In the genomic region with DNA sequence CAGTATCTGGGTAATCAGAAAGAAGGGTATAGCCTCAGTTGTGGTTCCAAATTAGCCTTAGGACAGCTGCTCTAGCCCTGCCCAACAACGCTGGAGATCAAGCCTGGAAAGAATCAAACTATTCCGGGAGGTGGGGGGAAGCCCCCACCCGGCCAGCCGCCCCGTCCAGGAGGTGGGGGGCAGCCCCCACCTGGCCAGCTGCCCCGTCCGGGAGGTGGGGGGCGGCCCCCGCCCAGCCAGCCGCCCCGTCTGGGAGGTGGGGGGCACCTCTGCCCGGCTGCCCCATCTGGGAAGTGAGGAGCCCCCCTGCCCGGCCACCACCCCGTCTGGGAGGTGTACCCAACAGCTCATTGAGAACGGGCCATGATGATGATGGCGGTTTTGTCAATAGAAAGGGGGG, we compare ENCODE assay signal across 2 cellular contexts. TPM values are rescaled to one million over a fixed set of nuclear protein-coding genes. Genes with fewer than 3 reads are reported as not detected.
"Had no signal": no experiment of that assay in that cellular context is flagged by ENCODE, and none has a peak within 500 bp of the region (broad histone marks: within the 10 kb centered on the region; RNA-seq: fewer than 3 reads in every experiment).

No MANE protein-coding gene starts in this region.

RNA-seq across cellular contexts. Expression of a gene that starts 25.0 kb away (rescaled TPM):
- total RNA-seq: naive thymus-derived CD8-positive, alpha-beta T cell; pulmonary artery endothelial cell had no signal
- polyA plus RNA-seq: naive thymus-derived CD8-positive, alpha-beta T cell had no signal
